ENCODE assay signal across 8 cellular contexts in genomic region chr1:206380791-206381610, GRCh38.
A peak's percentile ranks its signal among the peaks of the same experiment; 100 is the strongest.
DNase-seq lines count a peak whose midpoint lies in the region; ATAC-seq, FAIRE-seq and TF ChIP-seq lines count a peak whose summit lies in the region.
"Not testable (repeated sequence)": the region's sequence is repeated elsewhere in the genome, so short reads cannot be mapped to it uniquely, and the experiment has no call there.

No MANE protein-coding gene starts in this region.

- ATAC-seq in T-helper 17 cell: peak; percentile 42

- H3K4me3 Mint-ChIP-seq in CD14-positive monocyte: peak overlapping the region; percentile 10 to 71
- H3K4me3 Mint-ChIP-seq in T-helper 17 cell; activated naive CD8-positive, alpha-beta T cell: not testable (repeated sequence)

- H3K9me3 Mint-ChIP-seq in CD14-positive monocyte; activated naive CD8-positive, alpha-beta T cell (ENCODE audit: low read depth): not testable (repeated sequence)

- peak overlapping the region; percentile 58 for H3K27ac ChIP-seq in HUES48 (ENCODE audit: low read depth, low read length)
- H3K27ac ChIP-seq in kidney (ENCODE audit: low read depth in 2 of 2, low read length in 2 of 2): not testable (repeated sequence)

- not testable (repeated sequence) for H3K27me3 Mint-ChIP-seq in CD14-positive monocyte (ENCODE audit: low read depth in 3 of 3); T-helper 17 cell; activated naive CD8-positive, alpha-beta T cell

- TF ChIP-seq CTCF in CD14-positive monocyte (IDR thresholded peaks at IDR 0.05); epithelial cell of proximal tubule (conservative IDR thresholded peaks at IDR 0.05; ENCODE audit: low read depth, low read length); kidney (IDR thresholded peaks at IDR 0.05; ENCODE audit: borderline replicate concordance, extremely low read depth, insufficient read depth): not testable (repeated sequence)

- not testable (repeated sequence) for H3K9ac ChIP-seq in HUES48 (ENCODE audit: low read depth, low read length); kidney (ENCODE audit: low read length in 2 of 2)

- H3K4me1 Mint-ChIP-seq in CD14-positive monocyte: peaks cover 15% of the 10 kb centered on the region
- not testable (repeated sequence) for H3K4me1 Mint-ChIP-seq in T-helper 17 cell; activated naive CD8-positive, alpha-beta T cell (ENCODE audit: low read depth)

- DNase-seq in CD14-positive monocyte (ENCODE audit: low spot score); T-helper 17 cell: not testable (repeated sequence)
- DNase-seq in NCI-H345 treated with DMSO at 0.1 percent for 48 hours (lab: John Stamatoyannopoulos, UW; ENCODE audit: unreplicated experiment) (peak; percentile 1), epithelial cell of proximal tubule (ENCODE audit: low read depth) (peak; percentile 1), kidney (peak; percentile 31), renal cortical epithelial cell (ENCODE audit: low read depth) (peak; percentile 2)

- intact Hi-C loops in CD14-positive monocyte (cut with micrococcal nuclease); kidney (cut with DNase I): not testable (repeated sequence)

- H3K27me3 ChIP-seq in HUES48 (ENCODE audit: control insufficient read depth, insufficient read depth, low read length): not testable (repeated sequence)

- H3K36me3 Mint-ChIP-seq in CD14-positive monocyte; T-helper 17 cell (ENCODE audit: low read depth); activated naive CD8-positive, alpha-beta T cell: not testable (repeated sequence)

- not testable (repeated sequence) for H3K9me3 ChIP-seq in HUES48 (ENCODE audit: control insufficient read depth, insufficient read depth, low read length); T-helper 17 cell (ENCODE audit: control insufficient read depth, low read length, poor library complexity, severe bottlenecking); kidney (ENCODE audit: control insufficient read depth in 1 of 2, low read length in 2 of 2)

- not testable (repeated sequence) for H3K36me3 ChIP-seq in HUES48 (ENCODE audit: control insufficient read depth, insufficient read depth, low read length); kidney (ENCODE audit: control insufficient read depth in 1 of 2, insufficient read depth in 2 of 2, low read length in 2 of 2)

- FAIRE-seq in kidney (lab: Jason Lieb, UNC): not testable (repeated sequence)

- H3K27ac Mint-ChIP-seq in CD14-positive monocyte: peak overlapping the region; percentile 94 to 99 (median 98)
- not testable (repeated sequence) for H3K27ac Mint-ChIP-seq in T-helper 17 cell
- peak overlapping the region; percentile 78 for H3K27ac Mint-ChIP-seq in activated naive CD8-positive, alpha-beta T cell

- H3K4me3 ChIP-seq in HUES48 (ENCODE audit: low read depth, low read length); epithelial cell of proximal tubule (ENCODE audit: low read depth, low read length); kidney (ENCODE audit: low read length in 2 of 2): not testable (repeated sequence)

- not testable (repeated sequence) for H3K4me1 ChIP-seq in HUES48 (ENCODE audit: control insufficient read depth, insufficient read depth, low read length); kidney (ENCODE audit: control insufficient read depth in 1 of 2, insufficient read depth in 1 of 2, low read depth in 1 of 2, low read length in 2 of 2)
